In genomic region chr18:500230-500555, GRCh38 we compare ENCODE assay signal across 10 cellular contexts. TPM values are rescaled to one million over a fixed set of nuclear protein-coding genes. Genes with fewer than 3 reads are reported as not detected.
A peak's percentile ranks its signal among the peaks of the same experiment; 100 is the strongest.
DNase-seq lines count a peak whose midpoint lies in the region; ATAC-seq lines count a peak whose summit lies in the region.
"Had no signal": no experiment of that assay in that cellular context is flagged by ENCODE, and none has a peak within 500 bp of the region (broad histone marks: within the 10 kb centered on the region; RNA-seq: fewer than 3 reads in every experiment).

No MANE protein-coding gene starts in this region.

- H3K9ac ChIP-seq in skeletal muscle satellite cell (ENCODE audit: low read depth, low read length): no peak overlapping the region

- DNase-seq in GM03348 (ENCODE audit: low spot score): peak; percentile 57
- DNase-seq in astrocyte of the hippocampus (ENCODE audit: low read depth, low spot score): peak; percentile 62
- DNase-seq in effector CD4-positive, alpha-beta T cell: no peak
- no peak for DNase-seq in pons (ENCODE audit: low spot score)
- DNase-seq in SHP77 (lab: John Stamatoyannopoulos, UW): no peak
- DNase-seq: NCI-H446 treated with DMSO at 0.1 percent for 48 hours; stimulated activated CD4-positive, alpha-beta T cell treated with anti-CD3 and anti-CD28 coated beads, Interleukin-2, amount 100 ng/mL, for 24 hours had no signal

- H3K9me3 ChIP-seq in skeletal muscle satellite cell (replicated peaks; ENCODE audit: low read length): no peaks in the 10 kb centered on the region

- no peaks in the 10 kb centered on the region for H3K36me3 ChIP-seq in skeletal muscle satellite cell (ENCODE audit: insufficient read depth, low read length)

- peaks cover 67% of the 10 kb centered on the region for H3K27me3 ChIP-seq in skeletal muscle satellite cell (ENCODE audit: control insufficient read depth, insufficient read depth, low read length)

- peaks cover 12% of the 10 kb centered on the region for H3K4me1 ChIP-seq in skeletal muscle satellite cell (ENCODE audit: control insufficient read depth, insufficient read depth, low read length)

- H3K4me2 ChIP-seq in skeletal muscle satellite cell (ENCODE audit: low read length): peak overlapping the region; percentile 79

- ATAC-seq in GM21786 (IDR thresholded peaks at IDR 0.05; ENCODE audit: unreplicated experiment): no peak

- H3K4me3 ChIP-seq in iPS-11a (ENCODE audit: low read depth, low read length) (peak overlapping the region; percentile 54), skeletal muscle satellite cell (ENCODE audit: low read length) (peak overlapping the region; percentile 44)

RNA-seq across cellular contexts. Expression of gene COLEC12, which starts 0.3 kb away (rescaled TPM):
- 5.3 and 16.2 TPM in 2 replicates for total RNA-seq in skeletal muscle satellite cell (2012; rRNA removed)

Comparison
In these comparisons a context has a peak if more than half of its experiments do, and no peak if none do; other contexts are left out.
1. DNase-seq: peak in GM03348 (single experiment) and astrocyte of the hippocampus (single experiment); none in effector CD4-positive, alpha-beta T cell (single experiment), pons (single experiment) and SHP77 (0 of 2).